1 cellular context compared by ENCODE assay signal in the genomic region with DNA sequence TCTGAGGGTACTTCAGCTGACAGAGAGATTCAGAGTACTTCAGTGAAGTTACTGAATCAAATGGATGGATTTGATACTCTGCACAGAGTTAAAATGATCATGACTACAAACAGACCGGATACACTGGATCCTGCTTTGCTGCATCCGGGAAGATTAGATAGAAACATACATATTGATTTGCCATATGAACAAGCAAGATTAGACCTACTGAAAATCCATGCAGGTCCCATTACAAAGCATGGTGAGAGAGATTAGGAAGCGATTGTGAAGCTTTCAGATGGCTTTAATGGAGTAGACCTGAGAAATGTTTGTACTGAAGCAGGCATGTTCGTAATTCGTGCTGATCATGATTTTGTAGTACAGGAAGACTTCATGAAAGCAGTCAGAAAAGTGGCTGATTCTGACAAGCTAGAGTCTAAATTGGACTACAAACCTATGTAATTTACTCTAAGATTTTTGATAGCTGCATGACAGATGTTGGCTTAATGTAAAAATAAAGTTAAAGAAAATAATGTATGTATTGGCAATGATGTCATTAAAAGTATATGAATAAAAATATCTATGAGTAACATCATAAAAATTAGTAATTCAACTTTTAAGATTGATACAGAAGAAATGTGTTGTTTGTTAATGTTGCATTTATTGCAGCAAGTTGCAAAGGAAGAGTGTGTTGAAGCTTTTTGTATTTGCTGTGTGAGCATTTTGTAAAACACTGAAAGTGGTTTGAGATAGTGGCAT.
TF ChIP-seq lines count a peak whose summit lies in the region.

No MANE protein-coding gene starts in this region.

TF ChIP-seq in K562, 482 proteins besides CTCF, POLR2A, EP300 and RAD21 (continued from another document):
- TF ChIP-seq GABPA (tag; conservative IDR thresholded peaks at IDR 0.05; ENCODE audit: low read depth) = peak; percentile 48
- TF ChIP-seq JUND (IDR thresholded peaks at IDR 0.05; ENCODE audit: borderline replicate concordance, low read depth, low read length) = 0 out of 2 replicates have a peak, but pooled peaks have one; percentile 5
- TF ChIP-seq JUND (tag; IDR thresholded peaks at IDR 0.05; ENCODE audit: borderline replicate concordance, low read depth, low read length) = no peak; the same call in 2 of the 3 replicates
- peak; percentile 46; the same call in 1 of the 2 replicates for TF ChIP-seq FOXM1 (IDR thresholded peaks at IDR 0.05; ENCODE audit: low read depth)
- no peak for TF ChIP-seq FOXM1 (CRISPR knock-in tag; IDR thresholded peaks at IDR 0.05; ENCODE audit: low read depth)
- no peak for TF ChIP-seq ZNF561 (CRISPR knock-in tag; conservative IDR thresholded peaks at IDR 0.05)
- no peak for TF ChIP-seq ZNF436 (CRISPR knock-in tag; IDR thresholded peaks at IDR 0.05)
- 0 out of 2 replicates have a peak, but pooled peaks have one; percentile 40 for TF ChIP-seq POLR2AphosphoS5 (IDR thresholded peaks at IDR 0.05; ENCODE audit: control insufficient read depth, insufficient read depth, low read depth, low read length)
- TF ChIP-seq SMARCA4 (IDR thresholded peaks at IDR 0.05) = peak; percentile 55; the same call in 1 of the 2 replicates
- peak; percentile 90 for TF ChIP-seq KDM1A (IDR thresholded peaks at IDR 0.05)
- TF ChIP-seq HDAC3 (IDR thresholded peaks at IDR 0.05; ENCODE audit: borderline replicate concordance, partially characterized antibody) = peak; percentile 24
- TF ChIP-seq ZNF41 (CRISPR knock-in tag; conservative IDR thresholded peaks at IDR 0.05) = no peak
- peak; percentile 87 for TF ChIP-seq CBFA2T2 (conservative IDR thresholded peaks at IDR 0.05)
- peak; percentile 58; the same call in 1 of the 2 replicates for TF ChIP-seq GATA2 (CRISPR knock-in tag; IDR thresholded peaks at IDR 0.05)
- TF ChIP-seq, protein P1, sequence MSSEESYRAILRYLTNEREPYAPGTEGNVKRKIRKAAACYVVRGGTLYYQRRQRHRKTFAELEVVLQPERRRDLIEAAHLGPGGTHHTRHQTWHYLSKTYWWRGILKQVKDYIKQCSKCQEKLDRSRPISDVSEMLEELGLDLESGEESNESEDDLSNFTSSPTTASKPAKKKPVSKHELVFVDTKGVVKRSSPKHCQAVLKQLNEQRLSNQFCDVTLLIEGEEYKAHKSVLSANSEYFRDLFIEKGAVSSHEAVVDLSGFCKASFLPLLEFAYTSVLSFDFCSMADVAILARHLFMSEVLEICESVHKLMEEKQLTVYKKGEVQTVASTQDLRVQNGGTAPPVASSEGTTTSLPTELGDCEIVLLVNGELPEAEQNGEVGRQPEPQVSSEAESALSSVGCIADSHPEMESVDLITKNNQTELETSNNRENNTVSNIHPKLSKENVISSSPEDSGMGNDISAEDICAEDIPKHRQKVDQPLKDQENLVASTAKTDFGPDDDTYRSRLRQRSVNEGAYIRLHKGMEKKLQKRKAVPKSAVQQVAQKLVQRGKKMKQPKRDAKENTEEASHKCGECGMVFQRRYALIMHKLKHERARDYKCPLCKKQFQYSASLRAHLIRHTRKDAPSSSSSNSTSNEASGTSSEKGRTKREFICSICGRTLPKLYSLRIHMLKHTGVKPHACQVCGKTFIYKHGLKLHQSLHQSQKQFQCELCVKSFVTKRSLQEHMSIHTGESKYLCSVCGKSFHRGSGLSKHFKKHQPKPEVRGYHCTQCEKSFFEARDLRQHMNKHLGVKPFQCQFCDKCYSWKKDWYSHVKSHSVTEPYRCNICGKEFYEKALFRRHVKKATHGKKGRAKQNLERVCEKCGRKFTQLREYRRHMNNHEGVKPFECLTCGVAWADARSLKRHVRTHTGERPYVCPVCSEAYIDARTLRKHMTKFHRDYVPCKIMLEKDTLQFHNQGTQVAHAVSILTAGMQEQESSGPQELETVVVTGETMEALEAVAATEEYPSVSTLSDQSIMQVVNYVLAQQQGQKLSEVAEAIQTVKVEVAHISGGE (CRISPR knock-in tag; IDR thresholded peaks at IDR 0.05) = peak in 1 of 3 experiments; percentile 45; a peak in 1 of 6 replicates
- TF ChIP-seq MYC (IDR thresholded peaks at IDR 0.05; ENCODE audit: low read depth, low read length) = no peak
- TF ChIP-seq MYC (CRISPR knock-in tag; IDR thresholded peaks at IDR 0.05; ENCODE audit: borderline replicate concordance, low read depth) = no peak
- TF ChIP-seq STAT5A (IDR thresholded peaks at IDR 0.05; ENCODE audit: borderline replicate concordance, low read length) = peak; percentile 73
- peak in 1 of 2 experiments; percentile 51; a peak in 1 of 4 replicates for TF ChIP-seq TBL1XR1 (IDR thresholded peaks at IDR 0.05; ENCODE audit: low read length in 2 of 2)
- TF ChIP-seq DPF2 (IDR thresholded peaks at IDR 0.05) = 0 out of 2 replicates have a peak, but pooled peaks have one; percentile 50
- TF ChIP-seq BCOR (IDR thresholded peaks at IDR 0.05) = no peak
- no peak for TF ChIP-seq RBBP5 (IDR thresholded peaks at IDR 0.05; ENCODE audit: borderline replicate concordance, insufficient read depth, low read length, poor library complexity, severe bottlenecking)
- no peak for TF ChIP-seq ZNF347 (CRISPR knock-in tag; IDR thresholded peaks at IDR 0.05; ENCODE audit: low read depth)
- peak in 1 of 2 experiments; percentile 70; a peak in 2 of 4 replicates for TF ChIP-seq HDAC1 (IDR thresholded peaks at IDR 0.05)
- no peak for TF ChIP-seq NRF1 (conservative IDR thresholded peaks at IDR 0.05 in 1 of 2, IDR thresholded peaks at IDR 0.05 in 1 of 2)
- TF ChIP-seq ARID1B (IDR thresholded peaks at IDR 0.05) = peak; percentile 88
- TF ChIP-seq SOX6 (IDR thresholded peaks at IDR 0.05) = peak; percentile 75
- no peak for TF ChIP-seq FOXJ3 (CRISPR knock-in tag; IDR thresholded peaks at IDR 0.05)
- TF ChIP-seq SMAD4 (CRISPR knock-in tag; conservative IDR thresholded peaks at IDR 0.05) = no peak
- peak in 1 of 2 experiments; percentile 96; a peak in 2 of 4 replicates for TF ChIP-seq RCOR1 (IDR thresholded peaks at IDR 0.05; ENCODE audit: borderline replicate concordance in 1 of 2, low read depth in 2 of 2, low read length in 2 of 2)
- TF ChIP-seq KLF16 (IDR thresholded peaks at IDR 0.05) = peak; percentile 86
- no peak for TF ChIP-seq THRAP3 (IDR thresholded peaks at IDR 0.05; ENCODE audit: borderline replicate concordance)
- TF ChIP-seq, protein P2, sequence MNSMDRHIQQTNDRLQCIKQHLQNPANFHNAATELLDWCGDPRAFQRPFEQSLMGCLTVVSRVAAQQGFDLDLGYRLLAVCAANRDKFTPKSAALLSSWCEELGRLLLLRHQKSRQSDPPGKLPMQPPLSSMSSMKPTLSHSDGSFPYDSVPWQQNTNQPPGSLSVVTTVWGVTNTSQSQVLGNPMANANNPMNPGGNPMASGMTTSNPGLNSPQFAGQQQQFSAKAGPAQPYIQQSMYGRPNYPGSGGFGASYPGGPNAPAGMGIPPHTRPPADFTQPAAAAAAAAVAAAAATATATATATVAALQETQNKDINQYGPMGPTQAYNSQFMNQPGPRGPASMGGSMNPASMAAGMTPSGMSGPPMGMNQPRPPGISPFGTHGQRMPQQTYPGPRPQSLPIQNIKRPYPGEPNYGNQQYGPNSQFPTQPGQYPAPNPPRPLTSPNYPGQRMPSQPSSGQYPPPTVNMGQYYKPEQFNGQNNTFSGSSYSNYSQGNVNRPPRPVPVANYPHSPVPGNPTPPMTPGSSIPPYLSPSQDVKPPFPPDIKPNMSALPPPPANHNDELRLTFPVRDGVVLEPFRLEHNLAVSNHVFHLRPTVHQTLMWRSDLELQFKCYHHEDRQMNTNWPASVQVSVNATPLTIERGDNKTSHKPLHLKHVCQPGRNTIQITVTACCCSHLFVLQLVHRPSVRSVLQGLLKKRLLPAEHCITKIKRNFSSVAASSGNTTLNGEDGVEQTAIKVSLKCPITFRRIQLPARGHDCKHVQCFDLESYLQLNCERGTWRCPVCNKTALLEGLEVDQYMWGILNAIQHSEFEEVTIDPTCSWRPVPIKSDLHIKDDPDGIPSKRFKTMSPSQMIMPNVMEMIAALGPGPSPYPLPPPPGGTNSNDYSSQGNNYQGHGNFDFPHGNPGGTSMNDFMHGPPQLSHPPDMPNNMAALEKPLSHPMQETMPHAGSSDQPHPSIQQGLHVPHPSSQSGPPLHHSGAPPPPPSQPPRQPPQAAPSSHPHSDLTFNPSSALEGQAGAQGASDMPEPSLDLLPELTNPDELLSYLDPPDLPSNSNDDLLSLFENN (IDR thresholded peaks at IDR 0.05; ENCODE audit: low read depth in 2 of 2, low read length in 2 of 2) = peak in 1 of 2 experiments; percentile 71; a peak in 1 of 4 replicates
- 0 out of 4 replicates have a peak, but pooled peaks of 1 of the 2 experiments have one; percentile 14 for TF ChIP-seq TEAD1 (CRISPR knock-in tag; IDR thresholded peaks at IDR 0.05)
- peak; percentile 76 to 94; a peak in 3 of 4 replicates for TF ChIP-seq FOXA3 (CRISPR knock-in tag; conservative IDR thresholded peaks at IDR 0.05 in 1 of 2, IDR thresholded peaks at IDR 0.05 in 1 of 2)
- TF ChIP-seq NR4A1 (CRISPR knock-in tag; IDR thresholded peaks at IDR 0.05) = no peak
- TF ChIP-seq NR4A1 (tag; IDR thresholded peaks at IDR 0.05) = no peak
- TF ChIP-seq ZNF316 (IDR thresholded peaks at IDR 0.05) = peak; percentile 53
- peak; percentile 86 for TF ChIP-seq PML (IDR thresholded peaks at IDR 0.05; ENCODE audit: low read length)
- peak; percentile 83; the same call in 1 of the 2 replicates for TF ChIP-seq HDAC2 (IDR thresholded peaks at IDR 0.05)
- peak; percentile 51 for TF ChIP-seq NFIC (IDR thresholded peaks at IDR 0.05)
- peak; percentile 91 for TF ChIP-seq CBFA2T3 (IDR thresholded peaks at IDR 0.05)
- TF ChIP-seq, protein P3, sequence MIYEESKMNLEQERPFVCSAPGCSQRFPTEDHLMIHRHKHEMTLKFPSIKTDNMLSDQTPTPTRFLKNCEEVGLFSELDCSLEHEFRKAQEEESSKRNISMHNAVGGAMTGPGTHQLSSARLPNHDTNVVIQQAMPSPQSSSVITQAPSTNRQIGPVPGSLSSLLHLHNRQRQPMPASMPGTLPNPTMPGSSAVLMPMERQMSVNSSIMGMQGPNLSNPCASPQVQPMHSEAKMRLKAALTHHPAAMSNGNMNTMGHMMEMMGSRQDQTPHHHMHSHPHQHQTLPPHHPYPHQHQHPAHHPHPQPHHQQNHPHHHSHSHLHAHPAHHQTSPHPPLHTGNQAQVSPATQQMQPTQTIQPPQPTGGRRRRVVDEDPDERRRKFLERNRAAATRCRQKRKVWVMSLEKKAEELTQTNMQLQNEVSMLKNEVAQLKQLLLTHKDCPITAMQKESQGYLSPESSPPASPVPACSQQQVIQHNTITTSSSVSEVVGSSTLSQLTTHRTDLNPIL (CRISPR knock-in tag; IDR thresholded peaks at IDR 0.05) = no peak
- no peak for TF ChIP-seq ZNF134 (CRISPR knock-in tag; conservative IDR thresholded peaks at IDR 0.05)
- peak; percentile 83; the same call in 1 of the 2 replicates for TF ChIP-seq ETV5 (CRISPR knock-in tag; IDR thresholded peaks at IDR 0.05; ENCODE audit: low read depth)
- no peak for TF ChIP-seq ZNF644 (tag; IDR thresholded peaks at IDR 0.05; ENCODE audit: low read depth)
- TF ChIP-seq RBM34 (IDR thresholded peaks at IDR 0.05; ENCODE audit: borderline replicate concordance, insufficient read depth, low read length) = no peak
- TF ChIP-seq ZNF146 (CRISPR knock-in tag; IDR thresholded peaks at IDR 0.05; ENCODE audit: unreplicated experiment) = no peak
- no peak for TF ChIP-seq SMARCC2 (IDR thresholded peaks at IDR 0.05; ENCODE audit: low read depth)
